8 cellular contexts compared by ENCODE assay signal in the genomic region with DNA sequence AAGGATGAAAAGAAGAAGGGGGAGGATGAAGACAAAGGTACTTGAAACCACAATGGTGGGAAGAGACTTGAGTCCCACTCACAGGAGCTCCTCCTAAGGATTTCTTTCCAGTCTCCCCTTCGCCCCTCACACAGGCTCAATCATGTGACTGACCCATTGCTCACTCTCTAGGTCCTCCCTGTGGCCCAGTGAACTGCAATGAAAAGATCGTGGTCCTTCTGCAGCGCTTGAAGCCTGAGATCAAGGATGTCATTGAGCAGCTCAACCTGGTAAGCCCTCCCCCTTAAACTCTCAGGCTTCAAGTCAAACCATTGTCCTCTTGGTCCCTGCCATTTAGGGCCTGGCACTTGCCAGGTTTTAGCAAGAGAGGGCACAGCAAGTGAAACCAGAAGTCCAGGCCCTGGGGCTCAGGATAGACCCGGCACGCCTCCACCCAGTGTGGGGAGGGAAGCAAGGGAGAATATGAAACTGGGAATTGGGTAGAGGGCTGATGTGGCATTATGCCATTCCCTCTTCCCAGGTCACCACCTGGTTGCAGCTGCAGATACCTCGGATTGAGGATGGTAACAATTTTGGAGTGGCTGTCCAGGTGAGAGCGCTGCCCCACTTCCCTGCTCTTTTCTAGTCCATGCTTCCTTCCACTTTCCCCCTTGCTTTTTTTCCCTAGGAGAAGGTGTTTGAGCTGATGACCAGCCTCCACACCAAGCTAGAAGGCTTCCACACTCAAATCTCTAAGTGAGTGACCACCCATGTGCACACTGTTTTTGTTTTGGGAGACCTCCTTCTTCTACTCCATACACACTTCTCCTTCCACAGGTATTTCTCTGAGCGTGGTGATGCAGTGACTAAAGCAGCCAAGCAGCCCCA. TPM values are rescaled to one million over a fixed set of nuclear protein-coding genes. Genes with fewer than 3 reads are reported as not detected.
DNase-seq lines count a peak whose midpoint lies in the region; ATAC-seq and TF ChIP-seq lines count a peak whose summit lies in the region.
"Had no signal": no experiment of that assay in that cellular context is flagged by ENCODE, and none has a peak within 500 bp of the region (broad histone marks: within the 10 kb centered on the region; RNA-seq: fewer than 3 reads in every experiment).

No MANE protein-coding gene starts in this region.

- H3K27ac ChIP-seq in tibial artery: peak overlapping the region in 1 of 2 donors; percentile 86

- peaks cover 12 to 24% (median 24%) of the 10 kb centered on the region in 3 donors for H3K36me3 ChIP-seq in tibial artery

- H3K27me3 ChIP-seq in tibial artery: no peaks in the 10 kb centered on the region

- H3K4me3 ChIP-seq in tibial artery: no peak overlapping the region

- intact Hi-C loops in tibial artery (cut with DNase I; ENCODE audit: low total_unique reads): no loop called here

- H3K36me3 Mint-ChIP-seq in stimulated activated naive CD8-positive, alpha-beta T cell treated with anti-CD3 and anti-CD28 coated beads, Interleukin-15, Interleukin-2, amounts not matched to agents 100 ng/mL and 50 ng/mL, for 24 hours (ENCODE audit: low read depth): peaks cover 48% of the 10 kb centered on the region
- peaks cover 18% of the 10 kb centered on the region for H3K36me3 Mint-ChIP-seq in endothelial cell (ENCODE audit: low read depth, unreplicated experiment)

- no peak for TF ChIP-seq CTCF in endothelial cell (IDR thresholded peaks at IDR 0.05; ENCODE audit: unreplicated experiment)
- no peak for TF ChIP-seq CTCF in tibial artery (IDR thresholded peaks at IDR 0.05)

- DNase-seq in stimulated activated naive CD8-positive, alpha-beta T cell treated with anti-CD3 and anti-CD28 coated beads, Interleukin-15, Interleukin-2, amounts not matched to agents 100 U/mL and 50 U/mL, for 24 hours: no peak
- DNase-seq in endothelial cell (ENCODE audit: low spot score): no peak
- no peak for DNase-seq in tibial artery
- DNase-seq in stimulated activated CD4-positive, alpha-beta T cell treated with anti-CD3 and anti-CD28 coated beads, Interleukin-4, amount 100 ng/mL, for 1 hour: no peak
- DNase-seq in ureter (ENCODE audit: low spot score): no peak
- DNase-seq: COR-L47, NCI-H2171 had no signal

- H3K4me1 Mint-ChIP-seq in stimulated activated naive CD8-positive, alpha-beta T cell treated with anti-CD3 and anti-CD28 coated beads, Interleukin-15, Interleukin-2, amounts not matched to agents 100 ng/mL and 50 ng/mL, for 24 hours (ENCODE audit: low read depth): peaks cover 58% of the 10 kb centered on the region
- H3K4me1 Mint-ChIP-seq in endothelial cell (ENCODE audit: unreplicated experiment): peaks cover 20% of the 10 kb centered on the region

- H3K27me3 Mint-ChIP-seq in stimulated activated naive CD8-positive, alpha-beta T cell treated with anti-CD3 and anti-CD28 coated beads, Interleukin-15, Interleukin-2, amounts not matched to agents 100 ng/mL and 50 ng/mL, for 24 hours: no peaks in the 10 kb centered on the region
- H3K27me3 Mint-ChIP-seq in endothelial cell (ENCODE audit: unreplicated experiment): peaks cover 13% of the 10 kb centered on the region

- H3K9me3 ChIP-seq in tibial artery: no peaks in the 10 kb centered on the region

- no peak for ATAC-seq in stimulated activated naive CD8-positive, alpha-beta T cell treated with anti-CD3 and anti-CD28 coated beads, Interleukin-15, Interleukin-2, amounts not matched to agents 100 U/mL and 50 U/mL, for 24 hours

- no peaks in the 10 kb centered on the region for H3K9me3 Mint-ChIP-seq in stimulated activated naive CD8-positive, alpha-beta T cell treated with anti-CD3 and anti-CD28 coated beads, Interleukin-15, Interleukin-2, amounts not matched to agents 100 ng/mL and 50 ng/mL, for 24 hours
- H3K9me3 Mint-ChIP-seq in endothelial cell (ENCODE audit: unreplicated experiment): no peaks in the 10 kb centered on the region

- H3K4me3 Mint-ChIP-seq in stimulated activated naive CD8-positive, alpha-beta T cell treated with anti-CD3 and anti-CD28 coated beads, Interleukin-15, Interleukin-2, amounts not matched to agents 100 ng/mL and 50 ng/mL, for 24 hours: peak overlapping the region; percentile 95
- peak overlapping the region; percentile 85 for H3K4me3 Mint-ChIP-seq in endothelial cell (ENCODE audit: unreplicated experiment)

- peaks cover 7 to 49% (median 36%) of the 10 kb centered on the region in 4 donors for H3K4me1 ChIP-seq in tibial artery

- peak overlapping the region; percentile 96 for H3K27ac Mint-ChIP-seq in stimulated activated naive CD8-positive, alpha-beta T cell treated with anti-CD3 and anti-CD28 coated beads, Interleukin-15, Interleukin-2, amounts not matched to agents 100 ng/mL and 50 ng/mL, for 24 hours
- H3K27ac Mint-ChIP-seq in endothelial cell (ENCODE audit: unreplicated experiment): no peak overlapping the region

RNA-seq across cellular contexts. Expression of gene PSME1, which starts 1.8 kb away (rescaled TPM):
- 43.6 TPM for total RNA-seq in endothelial cell (ENCODE audit: unreplicated experiment)
- 227 TPM for total RNA-seq in ureter

RNA-seq across cellular contexts. Expression of gene EMC9, which starts 3.6 kb away (rescaled TPM):
- total RNA-seq in endothelial cell (ENCODE audit: unreplicated experiment) (16.7 TPM), ureter (25.7 TPM)

RNA-seq across cellular contexts. Expression of gene FITM1, which starts 7.3 kb away (rescaled TPM):
- total RNA-seq in endothelial cell (ENCODE audit: unreplicated experiment) (0.59 TPM), ureter (0.55 TPM)

RNA-seq across cellular contexts. Expression of gene PSME2, which starts 8.6 kb away (rescaled TPM):
- total RNA-seq in endothelial cell (ENCODE audit: unreplicated experiment): 73.6 TPM
- 213 TPM for total RNA-seq in ureter

RNA-seq across cellular contexts. Expression of gene RNF31, which starts 9.5 kb away (rescaled TPM):
- total RNA-seq in endothelial cell (ENCODE audit: unreplicated experiment): 90.2 TPM
- 86.6 TPM for total RNA-seq in ureter
